In genomic region chr16:4442371-4442770, GRCh38 we compare ENCODE assay signal across 26 cellular contexts. TPM values are rescaled to one million over a fixed set of nuclear protein-coding genes. Genes with fewer than 3 reads are reported as not detected.
DNase-seq lines count a peak whose midpoint lies in the region; FAIRE-seq and TF ChIP-seq lines count a peak whose summit lies in the region.
"Had no signal": no experiment of that assay in that cellular context is flagged by ENCODE, and none has a peak within 500 bp of the region (broad histone marks: within the 10 kb centered on the region; RNA-seq: fewer than 3 reads in every experiment).

No MANE protein-coding gene starts in this region.

- H2BK120ac ChIP-seq in neuronal stem cell (ENCODE audit: low read depth, low read length) = no peak overlapping the region

- H3K36me3 ChIP-seq in bronchial epithelial cell (ENCODE audit: control insufficient read depth, insufficient read depth, low read length) (peaks cover 42% of the 10 kb centered on the region), neuronal stem cell (replicated peaks in 1 of 2; ENCODE audit: control insufficient read depth in 2 of 2, insufficient read depth in 2 of 2, low read length in 2 of 2) (peaks cover 46 to 93% of the 10 kb centered on the region in 2 donors)

- intact Hi-C loops in head of caudate nucleus (cut with DNase I) = no loop called here

- no peak overlapping the region for H3K9ac ChIP-seq in neuronal stem cell (ENCODE audit: low read depth, low read length, poor library complexity)
- H3K9ac ChIP-seq: BLaER1 treated with 17β-estradiol and CSF1 and Interleukin-3, amounts not matched to agents 10 nM and 100 nM had no signal

- H3K27me3 ChIP-seq in bronchial epithelial cell (ENCODE audit: control insufficient read depth, insufficient read depth, low read length) (no peaks in the 10 kb centered on the region), neuronal stem cell (ENCODE audit: control insufficient read depth in 3 of 3, insufficient read depth in 3 of 3, low read depth in 1 of 3, low read length in 3 of 3) (no peaks in the 10 kb centered on the region)
- H3K27me3 ChIP-seq: BLaER1 treated with 17β-estradiol and CSF1 and Interleukin-3, amounts not matched to agents 10 nM and 100 nM had no signal

- H3K18ac ChIP-seq in neuronal stem cell (ENCODE audit: low read length) = no peak overlapping the region

- H3K4me3 ChIP-seq in bronchial epithelial cell (ENCODE audit: low read depth, low read length) (no peak overlapping the region), neuronal stem cell (ENCODE audit: low read length in 2 of 2) (no peak overlapping the region)
- H3K4me3 ChIP-seq: BLaER1 treated with 17β-estradiol and CSF1 and Interleukin-3, amounts not matched to agents 10 nM and 100 nM had no signal

- H2BK15ac ChIP-seq in neuronal stem cell (ENCODE audit: low read length) = no peak overlapping the region

- no peak overlapping the region for H3K4ac ChIP-seq in neuronal stem cell (ENCODE audit: low read length)

- TF ChIP-seq CTCF in bronchial epithelial cell (IDR thresholded peaks at IDR 0.05; ENCODE audit: insufficient read depth, low read length, severe bottlenecking) = no peak

- no peak overlapping the region for H2AFZ ChIP-seq in neuronal stem cell (ENCODE audit: low read length)

- H3K14ac ChIP-seq in neuronal stem cell (ENCODE audit: low read length) = no peak overlapping the region

- H3K23ac ChIP-seq in neuronal stem cell (ENCODE audit: low read depth, low read length, poor library complexity) = no peak overlapping the region

- no peak overlapping the region for H2BK12ac ChIP-seq in neuronal stem cell (ENCODE audit: low read length)

- no peak overlapping the region for H2AK5ac ChIP-seq in neuronal stem cell (ENCODE audit: low read depth, low read length)

- in situ Hi-C loops in G401 (cut with HindIII; ENCODE audit: low sequenced_read_pairs) = no loop called here

- H4K8ac ChIP-seq in neuronal stem cell (ENCODE audit: low read depth, low read length) = peak overlapping the region; percentile 23

- no peak overlapping the region for H3K4me2 ChIP-seq in neuronal stem cell (ENCODE audit: insufficient read depth, low read length, poor library complexity, severe bottlenecking)
- H3K4me2 ChIP-seq: BLaER1 treated with 17β-estradiol and CSF1 and Interleukin-3, amounts not matched to agents 10 nM and 100 nM had no signal

- no peaks in the 10 kb centered on the region for H3K79me1 ChIP-seq in neuronal stem cell (ENCODE audit: low read depth, low read length)

- no peak overlapping the region for H3K27ac ChIP-seq in neuronal stem cell (replicated peaks; ENCODE audit: low read length)
- H3K27ac ChIP-seq: BLaER1 treated with 17β-estradiol and CSF1 and Interleukin-3, amounts not matched to agents 10 nM and 100 nM; C4-2B had no signal

- WGBS in neuronal stem cell (ENCODE audit: extremely low coverage in 2 of 2, insufficient read length in 2 of 2, insufficient replicate concordance in 1 of 2), 2 donors = no CpG with 5 or more reads among the region's 11 CpGs

- peaks cover 0 to 1% of the 10 kb centered on the region in 2 donors for H3K9me3 ChIP-seq in neuronal stem cell (replicated peaks in 1 of 2; ENCODE audit: control insufficient read depth in 2 of 2, insufficient read depth in 1 of 2, low read depth in 1 of 2, low read length in 2 of 2)
- H3K9me3 ChIP-seq: BLaER1 treated with 17β-estradiol and CSF1 and Interleukin-3, amounts not matched to agents 10 nM and 100 nM had no signal

- no peak overlapping the region for H2BK5ac ChIP-seq in neuronal stem cell (ENCODE audit: low read length)

- DNase-seq in Ammon's horn (ENCODE audit: low spot score) (peak; percentile 48), bronchial epithelial cell (ENCODE audit: low read depth) (no peak), head of caudate nucleus (peak in 24 of 42 donors; percentile 10 to 55 (median 30)), neuronal stem cell (ENCODE audit: low spot score) (no peak), G401 (ENCODE audit: low spot score) (no peak), NCI-H187 treated with DMSO at 0.1 percent for 48 hours (lab: John Stamatoyannopoulos, UW) (no peak), OCI-M2 (lab: John Stamatoyannopoulos, UW; ENCODE audit: unreplicated experiment) (no peak)
- no peak for DNase-seq in activated CD4-positive, alpha-beta T cell treated with anti-CD3 and anti-CD28 coated beads for 1 hour
- DNase-seq: 8988T; ACHN; CD4-positive, alpha-beta T cell; CD8-positive, alpha-beta memory T cell; COR-L47; DMS 273 treated with DMSO at 0.1 percent for 48 hours; DMS153; DMS53; DMS79; DND-41; EL; GF-D8 had no signal

- H3K4me1 ChIP-seq in neuronal stem cell (ENCODE audit: control insufficient read depth in 2 of 2, insufficient read depth in 1 of 2, low read depth in 1 of 2, low read length in 2 of 2) = no peaks in the 10 kb centered on the region

- FAIRE-seq in bronchial epithelial cell (lab: Jason Lieb, UNC) = peak; percentile 23
- FAIRE-seq: A204.1, G401.6, GM12891, GM19239 had no signal

- H4K91ac ChIP-seq in neuronal stem cell (ENCODE audit: low read depth, low read length, poor library complexity) = no peak overlapping the region

RNA-seq across cellular contexts. Expression of gene DNAJA3, which starts 16.7 kb away (rescaled TPM):
- 62.9 and 74.8 TPM in 2 replicates for total RNA-seq in bronchial epithelial cell
- polyA plus RNA-seq in neuronal stem cell (2013, experiment 1 of 2) = 34.6 TPM
- polyA plus RNA-seq in neuronal stem cell (2013, experiment 2 of 2) = 34.4 TPM
- 79.4 and 89.7 TPM in 2 replicates for total RNA-seq in G401 (2014; rRNA removed; shearing (Covaris generic))

RNA-seq across cellular contexts. Expression of gene CORO7, which starts 26.0 kb away (rescaled TPM):
- total RNA-seq in bronchial epithelial cell = 7.6 and 15.6 TPM in 2 replicates
- 8.9 TPM for polyA plus RNA-seq in neuronal stem cell (2013, experiment 1 of 2)
- polyA plus RNA-seq in neuronal stem cell (2013, experiment 2 of 2) = 10.3 TPM
- total RNA-seq in G401 (2014; rRNA removed; shearing (Covaris generic)) = 34.2 and 39.5 TPM in 2 replicates

RNA-seq across cellular contexts. Expression of gene NMRAL1, which starts 32.1 kb away (rescaled TPM):
- 62.7 and 69.4 TPM in 2 replicates for total RNA-seq in bronchial epithelial cell
- polyA plus RNA-seq in neuronal stem cell (2013, experiment 1 of 2) = 37.3 TPM
- polyA plus RNA-seq in neuronal stem cell (2013, experiment 2 of 2) = 36.3 TPM
- total RNA-seq in G401 (2014; rRNA removed; shearing (Covaris generic)) = 166 and 212 TPM in 2 replicates

RNA-seq across cellular contexts. Expression of gene HMOX2, which starts 33.8 kb away (rescaled TPM):
- total RNA-seq in bronchial epithelial cell = 66.1 and 92.7 TPM in 2 replicates
- 9.8 TPM for polyA plus RNA-seq in neuronal stem cell (2013, experiment 1 of 2)
- 10.1 TPM for polyA plus RNA-seq in neuronal stem cell (2013, experiment 2 of 2)
- total RNA-seq in G401 (2014; rRNA removed; shearing (Covaris generic)) = 94.3 and 99.9 TPM in 2 replicates

Comparison
In these comparisons a context has a peak if more than half of its experiments do, and no peak if none do; other contexts are left out.
1. DNase-seq: peak in Ammon's horn (single experiment) and head of caudate nucleus (24 of 42); none in bronchial epithelial cell (single experiment), neuronal stem cell (single experiment), G401 (single experiment), NCI-H187 treated with DMSO at 0.1 percent for 48 hours (single experiment), OCI-M2 (single experiment) and activated CD4-positive, alpha-beta T cell treated with anti-CD3 and anti-CD28 coated beads for 1 hour (single experiment).